Comparison of ENCODE assay signal across 1 cellular context in the genomic region with DNA sequence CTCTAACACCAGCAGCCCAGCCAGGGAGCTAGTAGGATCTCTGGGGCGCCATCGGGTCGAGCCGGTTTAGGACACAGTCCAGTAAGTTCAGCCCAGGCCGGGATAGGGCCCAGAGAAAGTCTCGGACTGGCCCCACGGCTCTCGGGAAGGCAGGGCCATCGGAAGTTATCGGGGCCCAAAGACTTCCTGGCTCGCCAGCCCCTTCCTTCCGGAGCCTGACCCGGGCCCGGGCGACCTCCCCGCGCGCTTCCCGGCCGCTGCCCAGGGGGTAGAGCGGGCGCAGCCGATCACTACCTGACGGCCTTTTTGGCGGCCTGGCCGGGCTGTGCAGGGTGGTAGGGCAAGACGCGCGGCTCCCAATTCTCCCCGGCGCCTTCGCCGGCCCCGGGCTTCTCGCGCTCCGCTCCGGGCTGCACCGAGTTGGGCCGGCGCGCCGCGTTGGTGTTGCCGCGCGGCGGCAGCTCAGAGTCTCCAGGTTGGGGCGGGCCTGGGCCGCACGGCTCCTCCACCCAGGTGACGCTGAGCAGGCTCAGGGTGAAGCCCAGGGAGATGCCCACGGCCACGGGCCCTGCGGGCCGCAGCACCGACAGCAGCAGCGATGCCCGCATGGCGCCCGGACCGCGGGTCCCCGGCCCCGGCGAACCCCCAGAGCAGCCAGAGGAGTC.
A peak's percentile ranks its signal among the peaks of the same experiment; 100 is the strongest.
TF ChIP-seq lines count a peak whose summit lies in the region.

No MANE protein-coding gene starts in this region.

TF ChIP-seq in K562, 482 proteins besides CTCF, POLR2A, EP300 and RAD21 (continued from another document):
- TF ChIP-seq ZNF184 (CRISPR knock-in tag; IDR thresholded peaks at IDR 0.05) (no peak), NONO (IDR thresholded peaks at IDR 0.05; ENCODE audit: low read depth in 2 of 2, low read length in 1 of 2) (0 out of 4 replicates have a peak, but pooled peaks of 1 of the 2 experiments have one; percentile 27), NCOA1 (IDR thresholded peaks at IDR 0.05; ENCODE audit: low read depth) (0 out of 2 replicates have a peak, but pooled peaks have one; percentile 12), BCOR (IDR thresholded peaks at IDR 0.05) (no peak), GATA2 (CRISPR knock-in tag; IDR thresholded peaks at IDR 0.05) (no peak)
TF ChIP-seq in K562: peak in this region for 22.
